13 cellular contexts compared by ENCODE assay signal in genomic region chr16:75262104-75262799, GRCh38. TPM values are rescaled to one million over a fixed set of nuclear protein-coding genes. Genes with fewer than 3 reads are reported as not detected.
DNase-seq lines count a peak whose midpoint lies in the region; ATAC-seq, FAIRE-seq and TF ChIP-seq lines count a peak whose summit lies in the region.
"Had no signal": no experiment of that assay in that cellular context is flagged by ENCODE, and none has a peak within 500 bp of the region (broad histone marks: within the 10 kb centered on the region; RNA-seq: fewer than 3 reads in every experiment).

No MANE protein-coding gene starts in this region.

- TF ChIP-seq CTCF in A549 (IDR thresholded peaks at IDR 0.05) (no peak), Peyer's patch (IDR thresholded peaks at IDR 0.05) (peak in 3 of 6 experiments; percentile 20 to 35 (median 23)), WERI-Rb-1 (IDR thresholded peaks at IDR 0.05; ENCODE audit: low read depth, low read length) (no peak)

- POLR2A ChIA-PET in A549 (lab: Yijun Ruan, JAX) = no interaction called here

- TF ChIP-seq RAD21 in A549 (conservative IDR thresholded peaks at IDR 0.05 in 1 of 2, IDR thresholded peaks at IDR 0.05 in 1 of 2) = no peak

- peaks cover 50% of the 10 kb centered on the region for H3K4me1 ChIP-seq in A549
- peaks cover 4 to 73% (median 9%) of the 10 kb centered on the region in 4 donors for H3K4me1 ChIP-seq in Peyer's patch
- H3K4me1 ChIP-seq in neuronal stem cell (ENCODE audit: control insufficient read depth in 2 of 2, insufficient read depth in 1 of 2, low read depth in 1 of 2, low read length in 2 of 2) = peaks cover 23 to 52% of the 10 kb centered on the region in 2 donors

- no peak overlapping the region for H2BK120ac ChIP-seq in neuronal stem cell (ENCODE audit: low read depth, low read length)

- no peaks in the 10 kb centered on the region for H3K9me3 ChIP-seq in A549
- no peaks in the 10 kb centered on the region for H3K9me3 ChIP-seq in Peyer's patch
- H3K9me3 ChIP-seq in neuronal stem cell (replicated peaks in 1 of 2; ENCODE audit: control insufficient read depth in 2 of 2, insufficient read depth in 1 of 2, low read depth in 1 of 2, low read length in 2 of 2) = no peaks in the 10 kb centered on the region
- no peaks in the 10 kb centered on the region for H3K9me3 ChIP-seq in WERI-Rb-1 (ENCODE audit: severe bottlenecking)
- H3K9me3 ChIP-seq: BLaER1 treated with 17β-estradiol and CSF1 and Interleukin-3, amounts not matched to agents 10 nM and 100 nM had no signal

- H4K91ac ChIP-seq in neuronal stem cell (ENCODE audit: low read depth, low read length, poor library complexity) = no peak overlapping the region

- no peak overlapping the region for H3K14ac ChIP-seq in neuronal stem cell (ENCODE audit: low read length)

- H3K4ac ChIP-seq in neuronal stem cell (ENCODE audit: low read length) = no peak overlapping the region

- H3K27ac ChIP-seq in A549 = peak overlapping the region; percentile 26 to 97; a peak in 4 of 6 replicates
- H3K27ac ChIP-seq in Peyer's patch = peak overlapping the region in 3 of 4 donors; percentile 51 to 92 (median 89)
- H3K27ac ChIP-seq in neuronal stem cell (replicated peaks; ENCODE audit: low read length) = no peak overlapping the region
- no peak overlapping the region; the same call in 1 of the 2 replicates for H3K27ac ChIP-seq in WERI-Rb-1
- H3K27ac ChIP-seq: BLaER1 treated with 17β-estradiol and CSF1 and Interleukin-3, amounts not matched to agents 10 nM and 100 nM had no signal

- no peak for FAIRE-seq in A549 (lab: Jason Lieb, UNC)

- ATAC-seq in A549 (peak in 1 of 2 experiments; percentile 36; a peak in 3 of 6 replicates), GM19463 (IDR thresholded peaks at IDR 0.05; ENCODE audit: unreplicated experiment) (no peak), GM21367 (IDR thresholded peaks at IDR 0.05; ENCODE audit: unreplicated experiment) (no peak)
- ATAC-seq: Panc1 had no signal

- TF ChIP-seq POLR2A in A549 (IDR thresholded peaks at IDR 0.05; ENCODE audit: low read length) = no peak
- TF ChIP-seq POLR2A in Peyer's patch (IDR thresholded peaks at IDR 0.05) = peak; percentile 33 to 38

- CTCF ChIA-PET in A549 (lab: Yijun Ruan, JAX) = interaction anchor here (0.9 to 1.2 kb wide), 4 partner anchors 11 to 29 kb away, joined by 3 to 4 read pairs (median 3); no protein-coding TSS in a partner anchor

- 82% methylated on average over 12 of the region's 14 CpGs for WGBS in A549 (ENCODE audit: missing lambda C conversion rate)
- no CpG with 5 or more reads among the region's 14 CpGs for WGBS in neuronal stem cell (ENCODE audit: extremely low coverage in 2 of 2, insufficient read length in 2 of 2, insufficient replicate concordance in 1 of 2), 2 donors

- no peaks in the 10 kb centered on the region for H3K27me3 ChIP-seq in Peyer's patch
- no peaks in the 10 kb centered on the region for H3K27me3 ChIP-seq in neuronal stem cell (ENCODE audit: control insufficient read depth in 3 of 3, insufficient read depth in 3 of 3, low read depth in 1 of 3, low read length in 3 of 3)
- no peaks in the 10 kb centered on the region for H3K27me3 ChIP-seq in WERI-Rb-1 (ENCODE audit: insufficient read depth, low read depth, severe bottlenecking)

- peak overlapping the region; percentile 13 for H3K18ac ChIP-seq in neuronal stem cell (ENCODE audit: low read length)

- peak overlapping the region; percentile 34 for H2AK5ac ChIP-seq in neuronal stem cell (ENCODE audit: low read depth, low read length)

- H2AFZ ChIP-seq in neuronal stem cell (ENCODE audit: low read length) = no peak overlapping the region

- H3K9ac ChIP-seq in neuronal stem cell (ENCODE audit: low read depth, low read length, poor library complexity) = peak overlapping the region; percentile 79
- H3K9ac ChIP-seq: BLaER1 treated with 17β-estradiol and CSF1 and Interleukin-3, amounts not matched to agents 10 nM and 100 nM had no signal

- peak overlapping the region; percentile 94 for H3K23ac ChIP-seq in neuronal stem cell (ENCODE audit: low read depth, low read length, poor library complexity)

- no peak for TF ChIP-seq EP300 in A549 (IDR thresholded peaks at IDR 0.05)

- no peak overlapping the region for H2BK12ac ChIP-seq in neuronal stem cell (ENCODE audit: low read length)

- no peak overlapping the region for H2BK15ac ChIP-seq in neuronal stem cell (ENCODE audit: low read length)

- peaks cover 43% of the 10 kb centered on the region for H3K79me1 ChIP-seq in neuronal stem cell (ENCODE audit: low read depth, low read length)

- H2BK5ac ChIP-seq in neuronal stem cell (ENCODE audit: low read length) = no peak overlapping the region

- H4K8ac ChIP-seq in neuronal stem cell (ENCODE audit: low read depth, low read length) = no peak overlapping the region

- H3K36me3 ChIP-seq in Peyer's patch (no peaks in the 10 kb centered on the region), neuronal stem cell (replicated peaks in 1 of 2; ENCODE audit: control insufficient read depth in 2 of 2, insufficient read depth in 2 of 2, low read length in 2 of 2) (peaks cover 2 to 48% of the 10 kb centered on the region in 2 donors), WERI-Rb-1 (peaks cover 19% of the 10 kb centered on the region)
- H3K36me3 ChIP-seq: BLaER1 treated with 17β-estradiol and CSF1 and Interleukin-3, amounts not matched to agents 10 nM and 100 nM had no signal

- H3K4me3 ChIP-seq in A549 (no peak overlapping the region), Peyer's patch (peak overlapping the region in 1 of 4 donors; percentile 31), neuronal stem cell (ENCODE audit: low read length in 2 of 2) (no peak overlapping the region), WERI-Rb-1 (ENCODE audit: low read depth, low read length) (no peak overlapping the region)
- H3K4me3 ChIP-seq: BLaER1 treated with 17β-estradiol and CSF1 and Interleukin-3, amounts not matched to agents 10 nM and 100 nM had no signal

- DNase-seq in A549 (ENCODE audit: low read depth in 1 of 2, low spot score in 1 of 2) = no peak
- DNase-seq in Peyer's patch = peak in 2 of 3 donors; percentile 85 to 89
- peak; percentile 53 for DNase-seq in glomerular visceral epithelial cell (ENCODE audit: extremely low spot score)
- DNase-seq in neuronal stem cell (ENCODE audit: low spot score) = no peak
- no peak for DNase-seq in stimulated activated CD4-positive, alpha-beta T cell treated with anti-CD3 and anti-CD28 coated beads, Interleukin-12 subunit alpha, Interleukin-12 subunit beta, amount 100 ng/mL, for 4 hours
- no peak for DNase-seq in WERI-Rb-1
- DNase-seq: activated naive CD4-positive, alpha-beta T cell treated with anti-CD3 and anti-CD28 coated beads, Interleukin-2, amount 50 U/mL, for 16 hours; NCI-H1105 had no signal

- peak overlapping the region; percentile 87 for H3K4me2 ChIP-seq in A549
- H3K4me2 ChIP-seq in neuronal stem cell (ENCODE audit: insufficient read depth, low read length, poor library complexity, severe bottlenecking) = no peak overlapping the region
- H3K4me2 ChIP-seq: BLaER1 treated with 17β-estradiol and CSF1 and Interleukin-3, amounts not matched to agents 10 nM and 100 nM had no signal

TF ChIP-seq in A549, 52 proteins besides CTCF, POLR2A, EP300 and RAD21:
- TF ChIP-seq ATOH8 (CRISPR knock-in tag; IDR thresholded peaks at IDR 0.05; ENCODE audit: low read depth) (no peak), HOXB5 (CRISPR knock-in tag; IDR thresholded peaks at IDR 0.05) (no peak), FOSB (CRISPR knock-in tag; IDR thresholded peaks at IDR 0.05) (no peak), ZC3H11A (IDR thresholded peaks at IDR 0.05) (no peak), HES2 (IDR thresholded peaks at IDR 0.05) (no peak), MAX (IDR thresholded peaks at IDR 0.05) (no peak), CEBPB (IDR thresholded peaks at IDR 0.05) (no peak)
TF ChIP-seq in A549: peak in this region for 0.

RNA-seq across cellular contexts. Expression of gene BCAR1, which starts 10.8 kb away (rescaled TPM):
- 8.3 and 10.2 TPM in 2 replicates for polyA plus RNA-seq in A549 (2011; rRNA removed)
- polyA plus RNA-seq in A549 (2012; cell fraction: cytosol; rRNA removed) = 35.4 and 50.7 TPM in 2 replicates
- polyA plus RNA-seq in A549 (2012; cell fraction: nucleus; rRNA removed) = 81.8 and 122 TPM in 2 replicates
- polyA plus RNA-seq in A549 (2017; fragmentation: RNase III; extraction: RNeasy Plus Mini Kit Qiagen cat#74134 plus additional on column Dnase treatment) = 34.2 to 35.9 TPM (median 35.8 TPM) in 3 replicates
- polyA minus RNA-seq in A549 (2011; rRNA and poly(A)+ RNA removed) = 12.3 and 12.9 TPM in 2 replicates
- total RNA-seq in Peyer's patch = 100 to 1,000 TPM in 3 of 4 donors, 10 to 100 TPM in 1; 77.6 to 251 (median 206) TPM
- polyA plus RNA-seq in neuronal stem cell (2013, experiment 1 of 2) = 43.7 TPM
- polyA plus RNA-seq in neuronal stem cell (2013, experiment 2 of 2) = 43.2 TPM

RNA-seq across cellular contexts. Expression of gene CTRB1, which starts 43.5 kb away (rescaled TPM):
- polyA plus RNA-seq in A549 (2011; rRNA removed) (not detected in 2 replicates), A549 (2017; fragmentation: RNase III; extraction: RNeasy Plus Mini Kit Qiagen cat#74134 plus additional on column Dnase treatment) (not detected in 3 replicates)
- not detected in 2 replicates for polyA plus RNA-seq in A549 (2012; cell fraction: cytosol; rRNA removed)
- 0.06 TPM in 1 of 2 replicates, not detected in the other for polyA plus RNA-seq in A549 (2012; cell fraction: nucleus; rRNA removed)
- polyA minus RNA-seq in A549 (2011; rRNA and poly(A)+ RNA removed) = not detected in 2 replicates
- total RNA-seq in Peyer's patch = not detected
- 0.06 TPM for polyA plus RNA-seq in neuronal stem cell (2013, experiment 1 of 2)
- 0.06 TPM for polyA plus RNA-seq in neuronal stem cell (2013, experiment 2 of 2)
- total RNA-seq: fibroblast of villous mesenchyme had no signal

RNA-seq across cellular contexts. Expression of gene CTRB2, which starts 55.3 kb away (rescaled TPM):
- polyA plus RNA-seq in A549 (2011; rRNA removed) (not detected in 2 replicates), A549 (2017; fragmentation: RNase III; extraction: RNeasy Plus Mini Kit Qiagen cat#74134 plus additional on column Dnase treatment) (not detected in 3 replicates)
- polyA plus RNA-seq in A549 (2012; cell fraction: cytosol; rRNA removed) = not detected in 2 replicates
- polyA plus RNA-seq in A549 (2012; cell fraction: nucleus; rRNA removed) = not detected in 2 replicates
- not detected in 2 replicates for polyA minus RNA-seq in A549 (2011; rRNA and poly(A)+ RNA removed)
- not detected for total RNA-seq in Peyer's patch
- not detected for polyA plus RNA-seq in neuronal stem cell (2013, experiment 1 of 2)
- polyA plus RNA-seq in neuronal stem cell (2013, experiment 2 of 2) = 0.01 TPM
- total RNA-seq: fibroblast of villous mesenchyme had no signal

Comparison
In these comparisons a context has a peak if more than half of its experiments do, and no peak if none do; other contexts are left out.
1. DNase-seq: peak in Peyer's patch (2 of 3) and glomerular visceral epithelial cell (single experiment); none in A549 (0 of 2), neuronal stem cell (single experiment), stimulated activated CD4-positive, alpha-beta T cell treated with anti-CD3 and anti-CD28 coated beads, Interleukin-12 subunit alpha, Interleukin-12 subunit beta, amount 100 ng/mL, for 4 hours (single experiment) and WERI-Rb-1 (single experiment).
2. H3K27ac ChIP-seq: peak in A549 (2 of 2) and Peyer's patch (3 of 4); none in neuronal stem cell (single experiment) and WERI-Rb-1 (single experiment).